Comparison of ENCODE assay signal across 12 cellular contexts in the genomic region with DNA sequence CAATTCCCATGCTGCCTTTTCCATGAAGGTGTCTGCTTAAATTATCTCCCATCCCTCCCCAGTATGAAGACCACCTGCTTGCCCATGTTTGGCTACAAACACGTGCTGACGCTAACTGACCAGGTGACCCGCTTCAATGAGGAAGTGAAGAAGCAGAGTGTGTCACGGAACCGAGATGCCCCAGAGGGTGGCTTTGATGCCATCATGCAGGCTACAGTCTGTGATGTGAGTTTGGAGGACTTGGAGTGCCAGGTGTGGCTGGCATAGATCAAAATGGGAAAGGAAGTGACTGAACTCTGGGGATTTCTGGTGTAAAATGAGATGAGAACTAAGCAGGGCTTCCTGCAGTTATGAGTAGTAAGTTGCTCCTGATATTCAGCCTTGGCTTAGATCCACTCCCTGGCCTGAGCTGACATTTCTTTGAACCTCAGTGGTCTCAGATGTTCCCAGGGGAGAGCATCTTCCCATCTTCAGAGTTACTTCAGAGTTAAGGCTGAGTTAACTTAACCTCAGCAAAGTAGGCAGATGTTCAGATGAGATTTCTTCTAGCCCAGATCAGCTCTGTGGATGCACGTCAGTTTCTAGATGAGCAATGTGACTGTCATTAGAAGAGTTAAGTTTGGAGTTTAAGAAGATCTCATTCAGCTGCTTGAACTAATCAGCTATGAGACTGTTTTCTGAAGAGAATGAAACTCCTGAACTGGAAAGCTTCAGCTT. TPM values are rescaled to one million over a fixed set of nuclear protein-coding genes. Genes with fewer than 3 reads are reported as not detected.
DNase-seq lines count a peak whose midpoint lies in the region; ATAC-seq, FAIRE-seq and TF ChIP-seq lines count a peak whose summit lies in the region.
"Had no signal": no experiment of that assay in that cellular context is flagged by ENCODE, and none has a peak within 500 bp of the region (broad histone marks: within the 10 kb centered on the region; RNA-seq: fewer than 3 reads in every experiment).

No MANE protein-coding gene starts in this region.

- no peak for TF ChIP-seq CTCF in fibroblast of mammary gland (conservative IDR thresholded peaks at IDR 0.05; ENCODE audit: control insufficient read depth, insufficient read depth, low read depth, low read length)
- TF ChIP-seq CTCF in activated CD8-positive, alpha-beta T cell treated with anti-CD3 and anti-CD28 coated beads for 36 hours (IDR thresholded peaks at IDR 0.05) = no peak

- no peak overlapping the region for H3K4me3 Mint-ChIP-seq in activated CD8-positive, alpha-beta T cell treated with anti-CD3 and anti-CD28 coated beads for 36 hours

- no peak for TF ChIP-seq POLR2A in H54 (IDR thresholded peaks at IDR 0.05; ENCODE audit: low read depth, low read length)

- no peaks in the 10 kb centered on the region for H3K9me3 Mint-ChIP-seq in activated CD8-positive, alpha-beta T cell treated with anti-CD3 and anti-CD28 coated beads for 36 hours

- DNase-seq in GM18507 (ENCODE audit: extremely low spot score, insufficient read length, low read depth) = peak; percentile 55
- peak; percentile 96 for DNase-seq in fibroblast of mammary gland (ENCODE audit: low read depth)
- no peak for DNase-seq in activated CD8-positive, alpha-beta T cell treated with anti-CD3 and anti-CD28 coated beads for 36 hours
- DNase-seq in dedifferentiated amniotic fluid mesenchymal stem cell (ENCODE audit: extremely low spot score) = no peak
- no peak for DNase-seq in activated CD4-positive, CD25-positive, alpha-beta regulatory T cell (lab: John Stamatoyannopoulos, UW)
- no peak for DNase-seq in H54 (ENCODE audit: insufficient read length, low spot score)
- DNase-seq: activated T-cell treated with anti-CD3 and anti-CD28 coated beads, Interleukin-2, amount 50 U/mL, for 1 hour; left lung; SHP77; transverse colon had no signal

- H3K27me3 Mint-ChIP-seq in activated CD8-positive, alpha-beta T cell treated with anti-CD3 and anti-CD28 coated beads for 36 hours = peaks cover 3% of the 10 kb centered on the region

- intact Hi-C loops in activated CD8-positive, alpha-beta T cell treated with anti-CD3 and anti-CD28 coated beads for 36 hours (cut with micrococcal nuclease) = no loop called here

- POLR2A ChIA-PET in activated CD8-positive, alpha-beta T cell treated with anti-CD3 and anti-CD28 coated beads for 36 hours (lab: Charles Lee) = interaction anchor here (0.6 kb wide), 1 partner anchor 186 kb away, joined by 3 read pairs; no protein-coding TSS in a partner anchor

- no peak overlapping the region for H3K27ac Mint-ChIP-seq in activated CD8-positive, alpha-beta T cell treated with anti-CD3 and anti-CD28 coated beads for 36 hours

- peak; percentile 70 for ATAC-seq in GM21390 (IDR thresholded peaks at IDR 0.05; ENCODE audit: unreplicated experiment)
- peak; percentile 54 for ATAC-seq in HG03196 (IDR thresholded peaks at IDR 0.05; ENCODE audit: unreplicated experiment)
- ATAC-seq in activated CD8-positive, alpha-beta T cell treated with anti-CD3 and anti-CD28 coated beads for 36 hours = no peak
- ATAC-seq: left lung had no signal

- peak; percentile 94 for FAIRE-seq in GM18507 (lab: Jason Lieb, UNC)
- FAIRE-seq in H54 (lab: Jason Lieb, UNC) = no peak

- no peaks in the 10 kb centered on the region for H3K4me1 Mint-ChIP-seq in activated CD8-positive, alpha-beta T cell treated with anti-CD3 and anti-CD28 coated beads for 36 hours (ENCODE audit: low read depth)

- CTCF ChIA-PET in activated CD8-positive, alpha-beta T cell treated with anti-CD3 and anti-CD28 coated beads for 36 hours (lab: Charles Lee) = interaction anchor here (0.8 kb wide), 1 partner anchor 29 kb away, joined by 3 read pairs; no protein-coding TSS in a partner anchor

- H3K36me3 Mint-ChIP-seq in activated CD8-positive, alpha-beta T cell treated with anti-CD3 and anti-CD28 coated beads for 36 hours (ENCODE audit: low read depth) = no peaks in the 10 kb centered on the region

- H3K4me3 ChIP-seq in fibroblast of mammary gland (ENCODE audit: control insufficient read depth, low read depth, low read length) = no peak overlapping the region
- H3K4me3 ChIP-seq: left lung, transverse colon had no signal

RNA-seq across cellular contexts. Expression of a gene that starts 32.7 kb away (rescaled TPM):
- total RNA-seq in activated CD8-positive, alpha-beta T cell treated with anti-CD3 and anti-CD28 coated beads for 36 hours = not detected

RNA-seq across cellular contexts. Expression of a gene that starts 37.4 kb away (rescaled TPM):
- total RNA-seq in activated CD8-positive, alpha-beta T cell treated with anti-CD3 and anti-CD28 coated beads for 36 hours = 1 to 10 TPM; 4.3 to 5.9 TPM

Comparison
In these comparisons a context has a peak if more than half of its experiments do, and no peak if none do; other contexts are left out.
1. DNase-seq: peak in GM18507 (single experiment) and fibroblast of mammary gland (single experiment); none in activated CD8-positive, alpha-beta T cell treated with anti-CD3 and anti-CD28 coated beads for 36 hours (single experiment), dedifferentiated amniotic fluid mesenchymal stem cell (single experiment), activated CD4-positive, CD25-positive, alpha-beta regulatory T cell (0 of 4) and H54 (single experiment).